Comparison of ENCODE assay signal across 8 cellular contexts in the genomic region with DNA sequence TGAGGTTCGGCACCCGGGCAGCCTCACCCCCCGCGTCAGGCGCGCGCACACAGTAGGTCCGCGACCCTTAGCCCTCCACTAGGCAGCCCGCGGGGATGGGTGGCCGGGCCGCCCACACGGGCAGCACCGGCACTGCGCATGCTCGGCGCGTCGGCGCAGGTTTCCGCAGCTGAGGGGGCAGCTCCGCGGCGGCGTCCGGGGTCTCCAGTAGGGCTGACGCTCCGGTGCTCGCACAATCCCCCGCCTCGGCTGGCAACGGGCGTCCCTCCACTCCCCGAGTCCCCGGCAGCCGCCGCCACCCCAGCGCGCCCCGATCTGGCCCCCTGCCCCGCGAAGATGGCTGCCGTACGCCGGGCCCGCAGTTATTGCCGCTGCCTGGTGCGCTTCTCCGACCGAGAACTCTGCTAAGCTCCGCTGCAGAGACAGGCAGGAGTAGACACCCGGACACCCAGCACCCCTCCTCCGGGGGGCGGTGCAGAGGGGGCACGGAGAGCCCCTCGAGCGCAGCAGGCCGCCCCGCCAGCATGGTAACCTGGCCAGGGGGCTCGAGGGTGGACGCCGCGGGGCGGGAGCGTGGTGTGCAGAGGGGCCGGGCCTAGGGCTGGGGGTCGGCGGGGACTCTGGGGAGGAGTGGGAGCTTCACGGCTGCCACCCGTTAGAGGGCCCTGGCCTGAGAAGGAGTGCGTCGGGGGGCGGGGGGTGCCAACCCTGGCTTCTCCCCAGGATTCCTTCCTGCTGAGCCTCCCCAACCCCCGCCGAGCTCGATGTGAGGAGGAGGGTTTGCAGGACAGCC. TPM values are rescaled to one million over a fixed set of nuclear protein-coding genes. Genes with fewer than 3 reads are reported as not detected.
A peak's percentile ranks its signal among the peaks of the same experiment; 100 is the strongest.
DNase-seq lines count a peak whose midpoint lies in the region; ATAC-seq and TF ChIP-seq lines count a peak whose summit lies in the region.

A gene (plus strand): TSS at position 139 of the 793 bp plus-strand sequence. CDS start 386 bp downstream, at position 525.

- 0 to 1% methylated on average over 2 to 45 of the region's 77 CpGs for WGBS in transverse colon (ENCODE audit: low coverage in 1 of 2), 2 donors

- H3K9me3 ChIP-seq in parathyroid adenoma (ENCODE audit: control insufficient read depth, low read length) (no peaks in the 10 kb centered on the region), transverse colon (no peaks in the 10 kb centered on the region)

- peak; percentile 63 for TF ChIP-seq POLR2A in transverse colon (IDR thresholded peaks at IDR 0.05)

- no peak for TF ChIP-seq EP300 in transverse colon (IDR thresholded peaks at IDR 0.05; ENCODE audit: low read depth)

- H3K4me3 ChIP-seq in parathyroid adenoma (ENCODE audit: low read depth, low read length), result peak within 1 kb of the TSS; percentile 94
- H3K4me3 ChIP-seq in transverse colon, result peak within 1 kb of the TSS; percentile 57 to 93 (median 68)

- CTCF ChIA-PET in RWPE1 (lab: Yijun Ruan, JAX), result interaction anchor here (0.5 to 0.7 kb wide), 2 partner anchors 13 to 1273 kb away, joined by 3 read pairs; no protein-coding TSS in a partner anchor

- intact Hi-C loops in Right ventricle myocardium inferior (cut with DNase I), result no loop called here
- intact Hi-C loops in transverse colon (cut with DNase I; ENCODE audit: low total_unique reads), result no loop called here

- in situ Hi-C loops in Caki2 (cut with HindIII; ENCODE audit: low pct_unique_long_range_greater_than_20kb, low sequenced_read_pairs) (no loop called here), transverse colon (cut with MboI; ENCODE audit: low pct_ligation_motif_present in 1 of 4, low pct_unique_long_range_greater_than_20kb in 1 of 4, low sequenced_read_pairs in 3 of 4) (no loop called here)

- POLR2A ChIA-PET in RWPE1 (lab: Yijun Ruan, JAX; ENCODE audit: low non-redundant PET), result no interaction called here

- DNase-seq in Caki2 (ENCODE audit: low read depth) (no peak), RWPE1 (ENCODE audit: low spot score) (peak; percentile 57), Right ventricle myocardium inferior (ENCODE audit: missing footprints) (peak; percentile 86), transverse colon (peak; percentile 70)
- DNase-seq in activated naive CD4-positive, alpha-beta T cell treated with Interleukin-2 at 50 U/mL for 16 hours, result peak; percentile 82

- ATAC-seq in GM19455 (IDR thresholded peaks at IDR 0.05; ENCODE audit: unreplicated experiment), result peak; percentile 44
- ATAC-seq in HG03571 (IDR thresholded peaks at IDR 0.05; ENCODE audit: unreplicated experiment), result peak; percentile 43
- peak; percentile 78 for ATAC-seq in Right ventricle myocardium inferior

- TF ChIP-seq CTCF in RWPE1 (conservative IDR thresholded peaks at IDR 0.05; ENCODE audit: low read depth) (no peak), parathyroid adenoma (IDR thresholded peaks at IDR 0.05) (no peak), transverse colon (IDR thresholded peaks at IDR 0.05) (peak in 2 of 5 experiments; percentile 15 to 16)

- peak within 1 kb of the TSS; percentile 91 for H3K9ac ChIP-seq in parathyroid adenoma

- no peaks in the 10 kb centered on the region for H3K36me3 ChIP-seq in parathyroid adenoma (ENCODE audit: control insufficient read depth, insufficient read depth, low read length)
- H3K36me3 ChIP-seq in transverse colon, result no peaks in the 10 kb centered on the region

- H3K4me2 ChIP-seq in parathyroid adenoma (ENCODE audit: low read length), result peak within 1 kb of the TSS; percentile 93

- H3K27me3 ChIP-seq in parathyroid adenoma (ENCODE audit: control insufficient read depth, insufficient read depth, low read length) (no peaks in the 10 kb centered on the region), transverse colon (no peaks in the 10 kb centered on the region)

- H3K4me1 ChIP-seq in parathyroid adenoma (peaks cover 11% of the 10 kb centered on the region), transverse colon (peaks cover 4 to 43% (median 31%) of the 10 kb centered on the region in 4 donors)

- H3K27ac ChIP-seq in RWPE1, result peak within 1 kb of the TSS; percentile 85
- H3K27ac ChIP-seq in parathyroid adenoma, result peak within 1 kb of the TSS; percentile 88
- peak within 1 kb of the TSS; percentile 89 to 92 (median 92) for H3K27ac ChIP-seq in transverse colon

- H2AFZ ChIP-seq in parathyroid adenoma, result peak within 1 kb of the TSS; percentile 94

- H3K79me2 ChIP-seq in parathyroid adenoma, result no peaks in the 10 kb centered on the region

RNA-seq across cellular contexts. Expression of the gene that starts here (rescaled TPM):
- 50.4 and 53.1 TPM in 2 replicates for total RNA-seq in Caki2 (2014; rRNA removed; shearing (Covaris generic); ENCODE audit: low replicate concordance)
- total RNA-seq in Right ventricle myocardium inferior (54.7 TPM), transverse colon (100 to 1,000 TPM in 1 of 4 donors, 10 to 100 TPM in 3; 50.5 to 166 (median 64.2) TPM)
